In the genomic region with DNA sequence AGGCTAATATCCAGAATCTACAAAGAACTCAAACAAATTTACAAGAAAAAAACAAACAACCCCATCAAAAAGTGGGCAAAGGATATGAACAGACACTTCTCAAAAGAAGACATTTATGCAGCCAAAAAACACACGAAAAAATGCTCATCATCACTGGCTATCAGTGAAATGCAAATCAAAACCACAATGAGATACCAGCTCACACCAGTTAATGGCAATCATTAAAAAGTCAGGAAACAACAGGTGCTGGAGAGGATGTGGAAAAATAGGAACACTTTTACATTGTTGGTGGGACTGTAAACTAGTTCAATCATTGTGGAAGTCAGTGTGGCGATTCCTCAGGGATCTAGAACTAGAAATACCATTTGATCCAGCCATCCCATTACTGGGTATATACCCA, we compare ENCODE assay signal across 2 cellular contexts.
DNase-seq lines count a peak whose midpoint lies in the region; ATAC-seq, FAIRE-seq and TF ChIP-seq lines count a peak whose summit lies in the region.
"Not testable (repeated sequence)": the region's sequence is repeated elsewhere in the genome, so short reads cannot be mapped to it uniquely, and the experiment has no call there.

No MANE protein-coding gene starts in this region.

- H3K4me2 ChIP-seq in K562 (ENCODE audit: insufficient read depth, low read length) = not testable (repeated sequence)

- not testable (repeated sequence) for TF ChIP-seq RAD21 in K562 (CRISPR knock-in tag; conservative IDR thresholded peaks at IDR 0.05 in 1 of 2, IDR thresholded peaks at IDR 0.05 in 1 of 2)

- intact Hi-C loops in K562 (cut with micrococcal nuclease) = not testable (repeated sequence)

- in situ Hi-C loops in K562 (cut with MboI) = not testable (repeated sequence)

- CTCF ChIA-PET in K562 (lab: Yijun Ruan, JAX; ENCODE audit: low intra/inter-chr PET ratio) = not testable (repeated sequence)

- not testable (repeated sequence) for BruUV-seq in K562 (replicated peaks; lab: Mats Ljungman, UMichigan)

- ATAC-seq in K562 = not testable (repeated sequence)
- peak; percentile 71 for ATAC-seq in foreskin keratinocyte

- not testable (repeated sequence) for H3K4me1 ChIP-seq in K562 (replicated peaks in 1 of 2; ENCODE audit: control insufficient read depth in 2 of 2, insufficient read depth in 2 of 2, low read length in 2 of 2); foreskin keratinocyte

- DNase-seq in K562 (ENCODE audit: extremely low read depth in 1 of 4, low spot score in 3 of 4); foreskin keratinocyte: not testable (repeated sequence)

- WGBS in K562 (ENCODE audit: insufficient coverage, low coverage, missing lambda C conversion rate) = 0% methylated on average over 2 of the region's 2 CpGs

- not testable (repeated sequence) for TF ChIP-seq POLR2A in K562 (conservative IDR thresholded peaks at IDR 0.05)

- not testable (repeated sequence) for TF ChIP-seq EP300 in K562 (IDR thresholded peaks at IDR 0.05; ENCODE audit: low read length)

- not testable (repeated sequence) for H4K20me1 ChIP-seq in K562 (replicated peaks; ENCODE audit: control insufficient read depth, insufficient read depth, low read length)

- FAIRE-seq in K562 (lab: Jason Lieb, UNC) = not testable (repeated sequence)

- not testable (repeated sequence) for H3K27ac ChIP-seq in K562 (ENCODE audit: extremely low read depth, low read depth, low read length); foreskin keratinocyte

- not testable (repeated sequence) for H3K79me2 ChIP-seq in K562 (ENCODE audit: control insufficient read depth, insufficient read depth, low read length)

- not testable (repeated sequence) for H3K9me1 ChIP-seq in K562 (ENCODE audit: control insufficient read depth, insufficient read depth, low read length)

- not testable (repeated sequence) for H2AFZ ChIP-seq in K562 (ENCODE audit: low read depth, low read length)

- H3K9me3 ChIP-seq in K562 (replicated peaks; ENCODE audit: control insufficient read depth, insufficient read depth, low read depth, low read length) = not testable (repeated sequence)

- POLR2A ChIA-PET in K562 (lab: Yijun Ruan, JAX) = not testable (repeated sequence)

- not testable (repeated sequence) for TF ChIP-seq CTCF in K562 (IDR thresholded peaks at IDR 0.05 in 2 of 3, conservative IDR thresholded peaks at IDR 0.05 in 1 of 3; ENCODE audit: insufficient read depth in 2 of 3, low read depth in 1 of 3, low read length in 3 of 3); foreskin keratinocyte (conservative IDR thresholded peaks at IDR 0.05)

- not testable (repeated sequence) for H3K4me3 ChIP-seq in K562

- not testable (repeated sequence) for H3K27me3 ChIP-seq in K562 (ENCODE audit: control insufficient read depth in 2 of 2, insufficient read depth in 2 of 2, low read length in 2 of 2); foreskin keratinocyte

- not testable (repeated sequence) for H3K9ac ChIP-seq in K562 (ENCODE audit: insufficient read depth in 1 of 2, low read depth in 2 of 2, low read length in 2 of 2)

- H3K36me3 ChIP-seq in K562 (ENCODE audit: control insufficient read depth, insufficient read depth, low read length) = not testable (repeated sequence)

TF ChIP-seq in K562, 482 proteins besides CTCF, POLR2A, EP300 and RAD21:
- TF ChIP-seq ZNF184 (CRISPR knock-in tag; IDR thresholded peaks at IDR 0.05) (peak; percentile 81), ZNF75A (CRISPR knock-in tag; IDR thresholded peaks at IDR 0.05) (peak; percentile 63; the same call in 1 of the 2 replicates)
- TF ChIP-seq, protein P1, sequence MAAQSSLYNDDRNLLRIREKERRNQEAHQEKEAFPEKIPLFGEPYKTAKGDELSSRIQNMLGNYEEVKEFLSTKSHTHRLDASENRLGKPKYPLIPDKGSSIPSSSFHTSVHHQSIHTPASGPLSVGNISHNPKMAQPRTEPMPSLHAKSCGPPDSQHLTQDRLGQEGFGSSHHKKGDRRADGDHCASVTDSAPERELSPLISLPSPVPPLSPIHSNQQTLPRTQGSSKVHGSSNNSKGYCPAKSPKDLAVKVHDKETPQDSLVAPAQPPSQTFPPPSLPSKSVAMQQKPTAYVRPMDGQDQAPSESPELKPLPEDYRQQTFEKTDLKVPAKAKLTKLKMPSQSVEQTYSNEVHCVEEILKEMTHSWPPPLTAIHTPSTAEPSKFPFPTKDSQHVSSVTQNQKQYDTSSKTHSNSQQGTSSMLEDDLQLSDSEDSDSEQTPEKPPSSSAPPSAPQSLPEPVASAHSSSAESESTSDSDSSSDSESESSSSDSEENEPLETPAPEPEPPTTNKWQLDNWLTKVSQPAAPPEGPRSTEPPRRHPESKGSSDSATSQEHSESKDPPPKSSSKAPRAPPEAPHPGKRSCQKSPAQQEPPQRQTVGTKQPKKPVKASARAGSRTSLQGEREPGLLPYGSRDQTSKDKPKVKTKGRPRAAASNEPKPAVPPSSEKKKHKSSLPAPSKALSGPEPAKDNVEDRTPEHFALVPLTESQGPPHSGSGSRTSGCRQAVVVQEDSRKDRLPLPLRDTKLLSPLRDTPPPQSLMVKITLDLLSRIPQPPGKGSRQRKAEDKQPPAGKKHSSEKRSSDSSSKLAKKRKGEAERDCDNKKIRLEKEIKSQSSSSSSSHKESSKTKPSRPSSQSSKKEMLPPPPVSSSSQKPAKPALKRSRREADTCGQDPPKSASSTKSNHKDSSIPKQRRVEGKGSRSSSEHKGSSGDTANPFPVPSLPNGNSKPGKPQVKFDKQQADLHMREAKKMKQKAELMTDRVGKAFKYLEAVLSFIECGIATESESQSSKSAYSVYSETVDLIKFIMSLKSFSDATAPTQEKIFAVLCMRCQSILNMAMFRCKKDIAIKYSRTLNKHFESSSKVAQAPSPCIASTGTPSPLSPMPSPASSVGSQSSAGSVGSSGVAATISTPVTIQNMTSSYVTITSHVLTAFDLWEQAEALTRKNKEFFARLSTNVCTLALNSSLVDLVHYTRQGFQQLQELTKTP (IDR thresholded peaks at IDR 0.05; ENCODE audit: low read depth in 1 of 2, partially characterized antibody in 2 of 2) = peak in 1 of 2 experiments; percentile 87
TF ChIP-seq in K562: peak in this region for 3; not testable (repeated sequence) for 479.
